8 cellular contexts compared by ENCODE assay signal in genomic region chr11:64269380-64270234, GRCh38. TPM values are rescaled to one million over a fixed set of nuclear protein-coding genes. Genes with fewer than 3 reads are reported as not detected.
DNase-seq lines count a peak whose midpoint lies in the region; ATAC-seq and TF ChIP-seq lines count a peak whose summit lies in the region.

No MANE protein-coding gene starts in this region.

- no peaks in the 10 kb centered on the region for H3K36me3 ChIP-seq in GM23338 (ENCODE audit: insufficient read depth)
- H3K36me3 ChIP-seq in fibroblast of lung (ENCODE audit: control insufficient read depth, insufficient read depth, low read length): peaks cover 14% of the 10 kb centered on the region
- H3K36me3 ChIP-seq in naive thymus-derived CD4-positive, alpha-beta T cell (ENCODE audit: control insufficient read depth in 2 of 3, insufficient read depth in 3 of 3, low read length in 3 of 3): peaks cover 0 to 7% (median 0%) of the 10 kb centered on the region in 3 experiments

- H3K27ac ChIP-seq in GM23338 (ENCODE audit: low read depth): peak overlapping the region; percentile 95
- H3K27ac ChIP-seq in fibroblast of lung (ENCODE audit: insufficient read depth, low read length): peak overlapping the region; percentile 92
- peak overlapping the region; percentile 95 for H3K27ac ChIP-seq in naive thymus-derived CD4-positive, alpha-beta T cell (ENCODE audit: low read depth, low read length)

- H3K4me1 ChIP-seq in GM23338 (ENCODE audit: insufficient read depth) (peaks cover 11% of the 10 kb centered on the region; the same call in 1 of the 2 replicates), fibroblast of lung (ENCODE audit: control insufficient read depth, extremely low read depth, insufficient read depth, low read length) (peaks cover 24% of the 10 kb centered on the region)
- peaks cover 8 to 10% of the 10 kb centered on the region in 2 donors for H3K4me1 ChIP-seq in naive thymus-derived CD4-positive, alpha-beta T cell (ENCODE audit: control insufficient read depth in 2 of 2, insufficient read depth in 2 of 2, low read length in 2 of 2)

- intact Hi-C loops in naive thymus-derived CD4-positive, alpha-beta T cell (cut with micrococcal nuclease): loop anchor here (1.0 to 2.0 kb wide), 15 partner anchors 16 to 599 kb away; partner anchors contain the start of genes CCDC88B (in 2 of the 2), DNAJC4 (in 2 of the 2), ESRRA (in 2 of the 2) and FKBP2 (in 2 of the 2)

- H3K9me2 ChIP-seq in GM23338 (ENCODE audit: insufficient read depth): no peaks in the 10 kb centered on the region

- H2AFZ ChIP-seq in GM23338 (no peak overlapping the region), fibroblast of lung (ENCODE audit: low read length) (no peak overlapping the region)

- H3K4me3 ChIP-seq in GM23338: peak overlapping the region; percentile 80
- H3K4me3 ChIP-seq in fibroblast of lung (replicated peaks in 1 of 4; ENCODE audit: control extremely low read depth in 1 of 4, insufficient read depth in 1 of 4, low read depth in 3 of 4, low read length in 4 of 4): peak overlapping the region; percentile 57 to 82 (median 75)
- peak overlapping the region; percentile 91 for H3K4me3 ChIP-seq in naive thymus-derived CD4-positive, alpha-beta T cell (ENCODE audit: low read length)

- CTCF ChIA-PET in naive thymus-derived CD4-positive, alpha-beta T cell (lab: Charles Lee): interaction anchor here (0.5 to 5.8 kb wide), 10 partner anchors 12 to 69 kb away, joined by 3 to 66 read pairs (median 4); partner anchors contain the start of genes FERMT3, PLCB3, PRDX5 and TRMT112

- POLR2A ChIA-PET in naive thymus-derived CD4-positive, alpha-beta T cell (lab: Charles Lee): interaction anchor here (0.6 to 7.0 kb wide), 19 partner anchors 13 to 1229 kb away, joined by 3 to 154 read pairs (median 5); partner anchors contain the start of genes BAD, CATSPERZ, CCDC88B and ESRRA

- peak overlapping the region; percentile 99 for H3K27ac Mint-ChIP-seq in GM23338
- peak overlapping the region; percentile 94 to 99 (median 99) for H3K27ac Mint-ChIP-seq in naive thymus-derived CD4-positive, alpha-beta T cell
- H3K27ac Mint-ChIP-seq in stimulated activated memory B cell treated with anti-CD40 and anti-IgM and Interleukin-4, amounts not matched to agents 10 μg/mL and 1 μg/mL and 100 μg/mL, for 72 hours: peak overlapping the region; percentile 93

- TF ChIP-seq CTCF in GM23338 (conservative IDR thresholded peaks at IDR 0.05; ENCODE audit: low read depth in 2 of 2) (peak in 1 of 2 experiments; percentile 3; a peak in 1 of 4 replicates), fibroblast of lung (conservative IDR thresholded peaks at IDR 0.05 in 1 of 2, IDR thresholded peaks at IDR 0.05 in 1 of 2; ENCODE audit: low read depth in 1 of 2, low read length in 2 of 2) (no peak)

- DNase-seq in EH (ENCODE audit: low read depth) (peak; percentile 100), GM23338 (ENCODE audit: low spot score) (peak; percentile 100), Kasumi-1 (lab: John Stamatoyannopoulos, UW) (peak; percentile 99), RKO (ENCODE audit: low spot score) (peak; percentile 99), fibroblast of lung (ENCODE audit: low read depth in 2 of 2) (peak; percentile 100)
- peak; percentile 95 to 97 for DNase-seq in activated T-helper 1 cell treated with anti-CD3 and anti-CD28 coated beads, Interleukin-2, amount 50 U/mL, for 16 hours (ENCODE audit: low read depth in 1 of 2, low spot score in 1 of 2)
- peak; percentile 89 to 98 (median 98) for DNase-seq in naive thymus-derived CD4-positive, alpha-beta T cell

- H4K20me1 ChIP-seq in GM23338 (replicated peaks; ENCODE audit: insufficient read depth) (no peaks in the 10 kb centered on the region), fibroblast of lung (ENCODE audit: control insufficient read depth, extremely low read depth, insufficient read depth, low read length) (no peaks in the 10 kb centered on the region)

- H3K27me3 Mint-ChIP-seq in GM23338 (ENCODE audit: insufficient read depth, low read depth, poor library complexity): peaks cover 23% of the 10 kb centered on the region
- H3K27me3 Mint-ChIP-seq in naive thymus-derived CD4-positive, alpha-beta T cell: no peaks in the 10 kb centered on the region
- no peaks in the 10 kb centered on the region for H3K27me3 Mint-ChIP-seq in stimulated activated memory B cell treated with anti-CD40 and anti-IgM and Interleukin-4, amounts not matched to agents 10 μg/mL and 1 μg/mL and 100 μg/mL, for 72 hours

- no peaks in the 10 kb centered on the region for H3K27me3 ChIP-seq in GM23338 (ENCODE audit: insufficient read depth)
- no peaks in the 10 kb centered on the region for H3K27me3 ChIP-seq in fibroblast of lung (ENCODE audit: control insufficient read depth, insufficient read depth, low read length)
- H3K27me3 ChIP-seq in naive thymus-derived CD4-positive, alpha-beta T cell (ENCODE audit: control insufficient read depth in 2 of 2, insufficient read depth in 2 of 2, low read length in 2 of 2): no peaks in the 10 kb centered on the region

- H3F3A ChIP-seq in GM23338 (replicated peaks; ENCODE audit: low read depth): peaks cover 29% of the 10 kb centered on the region

- ATAC-seq in GM23338: peak; percentile 81
- peak; percentile 82 for ATAC-seq in naive thymus-derived CD4-positive, alpha-beta T cell
- ATAC-seq in stimulated activated memory B cell treated with anti-CD40 and anti-IgM and Interleukin-4, amounts not matched to agents 10 μg/mL and 1 μg/mL and 100 μg/mL, for 72 hours: peak; percentile 89

- no peaks in the 10 kb centered on the region for H3K9me3 ChIP-seq in fibroblast of lung (ENCODE audit: control insufficient read depth, insufficient read depth, low read depth, low read length)
- H3K9me3 ChIP-seq in naive thymus-derived CD4-positive, alpha-beta T cell (ENCODE audit: control insufficient read depth in 2 of 3, low read length in 3 of 3): no peaks in the 10 kb centered on the region

- H3K4me2 ChIP-seq in GM23338: peak overlapping the region; percentile 97
- peak overlapping the region; percentile 96 for H3K4me2 ChIP-seq in fibroblast of lung (ENCODE audit: extremely low read depth, insufficient read depth, low read length)

- peaks cover 3% of the 10 kb centered on the region; the same call in 2 of the 3 replicates for H3K9me3 Mint-ChIP-seq in GM23338
- H3K9me3 Mint-ChIP-seq in naive thymus-derived CD4-positive, alpha-beta T cell: peaks cover 0 to 15% (median 0%) of the 10 kb centered on the region in 11 donors
- no peaks in the 10 kb centered on the region for H3K9me3 Mint-ChIP-seq in stimulated activated memory B cell treated with anti-CD40 and anti-IgM and Interleukin-4, amounts not matched to agents 10 μg/mL and 1 μg/mL and 100 μg/mL, for 72 hours

- peak overlapping the region; percentile 75 for H3K9ac ChIP-seq in fibroblast of lung (ENCODE audit: insufficient read depth, low read length)

- H3K79me2 ChIP-seq in GM23338 (replicated peaks; ENCODE audit: insufficient read depth) (no peaks in the 10 kb centered on the region), fibroblast of lung (ENCODE audit: control insufficient read depth, insufficient read depth, low read length) (peaks cover 2% of the 10 kb centered on the region)

- peak overlapping the region; percentile 94 for H3K4me3 Mint-ChIP-seq in GM23338
- peak overlapping the region; percentile 95 to 100 (median 98) for H3K4me3 Mint-ChIP-seq in naive thymus-derived CD4-positive, alpha-beta T cell
- peak overlapping the region; percentile 97 for H3K4me3 Mint-ChIP-seq in stimulated activated memory B cell treated with anti-CD40 and anti-IgM and Interleukin-4, amounts not matched to agents 10 μg/mL and 1 μg/mL and 100 μg/mL, for 72 hours

- peaks cover 26% of the 10 kb centered on the region for H3K36me3 Mint-ChIP-seq in GM23338 (ENCODE audit: low read depth)
- H3K36me3 Mint-ChIP-seq in naive thymus-derived CD4-positive, alpha-beta T cell: peaks cover 0 to 6% (median 0%) of the 10 kb centered on the region in 5 donors
- H3K36me3 Mint-ChIP-seq in stimulated activated memory B cell treated with anti-CD40 and anti-IgM and Interleukin-4, amounts not matched to agents 10 μg/mL and 1 μg/mL and 100 μg/mL, for 72 hours: no peaks in the 10 kb centered on the region

- H3K4me1 Mint-ChIP-seq in GM23338: peaks cover 24% of the 10 kb centered on the region
- peaks cover 8 to 29% (median 24%) of the 10 kb centered on the region in 7 donors for H3K4me1 Mint-ChIP-seq in naive thymus-derived CD4-positive, alpha-beta T cell
- H3K4me1 Mint-ChIP-seq in stimulated activated memory B cell treated with anti-CD40 and anti-IgM and Interleukin-4, amounts not matched to agents 10 μg/mL and 1 μg/mL and 100 μg/mL, for 72 hours: peaks cover 34% of the 10 kb centered on the region

RNA-seq across cellular contexts. Expression of gene BAD, which starts 14.9 kb away (rescaled TPM):
- 45.8 and 46.4 TPM in 2 replicates for total RNA-seq in GM23338 (2014; rRNA removed; shearing (Covaris generic))
- polyA plus RNA-seq in GM23338 (2016; fragmentation: Nextera tagmentation; extraction: Ambion mirVana) (45.5 and 46.3 TPM in 2 replicates), fibroblast of lung (31.6 and 35.7 TPM in 2 replicates)
- 68.6 and 79.9 TPM in 2 replicates for total RNA-seq in fibroblast of lung
- polyA plus RNA-seq in fibroblast of lung (2012): 69.9 and 76.8 TPM in 2 replicates
- 31.6 and 33.8 TPM in 2 replicates for polyA minus RNA-seq in fibroblast of lung (ENCODE audit: low replicate concordance)
- total RNA-seq in naive thymus-derived CD4-positive, alpha-beta T cell: 10 to 100 TPM; 17.5 to 41.1 (median 22.7) TPM
- polyA plus RNA-seq in naive thymus-derived CD4-positive, alpha-beta T cell: 10 to 100 TPM; 40.3 TPM

RNA-seq across cellular contexts. Expression of gene GPR137, which starts 16.0 kb away (rescaled TPM):
- 32.5 and 35.6 TPM in 2 replicates for total RNA-seq in GM23338 (2014; rRNA removed; shearing (Covaris generic))
- polyA plus RNA-seq in GM23338 (2016; fragmentation: Nextera tagmentation; extraction: Ambion mirVana) (16.3 and 17.7 TPM in 2 replicates), fibroblast of lung (10.7 and 11.6 TPM in 2 replicates)
- 8.2 and 10.9 TPM in 2 replicates for total RNA-seq in fibroblast of lung
- 28.4 and 30.0 TPM in 2 replicates for polyA plus RNA-seq in fibroblast of lung (2012)
- 96.4 and 99.0 TPM in 2 replicates for polyA minus RNA-seq in fibroblast of lung (ENCODE audit: low replicate concordance)
- total RNA-seq in naive thymus-derived CD4-positive, alpha-beta T cell: 10 to 100 TPM; 25.2 to 45.9 (median 34.3) TPM
- polyA plus RNA-seq in naive thymus-derived CD4-positive, alpha-beta T cell: 1 to 10 TPM; 4.9 to 5.4 TPM

RNA-seq across cellular contexts. Expression of gene PLCB3, which starts 18.3 kb away (rescaled TPM):
- 89.8 and 103 TPM in 2 replicates for total RNA-seq in GM23338 (2014; rRNA removed; shearing (Covaris generic))
- 28.1 and 30.9 TPM in 2 replicates for polyA plus RNA-seq in GM23338 (2016; fragmentation: Nextera tagmentation; extraction: Ambion mirVana)
- total RNA-seq in fibroblast of lung: 34.2 and 37.2 TPM in 2 replicates
- 17.2 and 20.6 TPM in 2 replicates for polyA plus RNA-seq in fibroblast of lung
- 23.7 and 27.9 TPM in 2 replicates for polyA plus RNA-seq in fibroblast of lung (2012)
- 47.7 and 56.8 TPM in 2 replicates for polyA minus RNA-seq in fibroblast of lung (ENCODE audit: low replicate concordance)
- total RNA-seq in naive thymus-derived CD4-positive, alpha-beta T cell: 10 to 100 TPM in 2 of 5 experiments, 1 to 10 TPM in 3; 3.3 to 12.1 (median 8.1) TPM
- under 1 TPM; 0.19 to 0.81 TPM for polyA plus RNA-seq in naive thymus-derived CD4-positive, alpha-beta T cell

RNA-seq across cellular contexts. Expression of gene KCNK4, which starts 21.5 kb away (rescaled TPM):
- total RNA-seq in GM23338 (2014; rRNA removed; shearing (Covaris generic)): 1.0 TPM in 1 of 2 replicates, not detected in the other
- polyA plus RNA-seq in GM23338 (2016; fragmentation: Nextera tagmentation; extraction: Ambion mirVana): not detected in 2 replicates
- under 0.01 TPM in 1 of 2 replicates, not detected in the other for total RNA-seq in fibroblast of lung
- not detected in 2 replicates for polyA plus RNA-seq in fibroblast of lung
- polyA plus RNA-seq in fibroblast of lung (2012): not detected in 2 replicates
- not detected in 2 replicates for polyA minus RNA-seq in fibroblast of lung (ENCODE audit: low replicate concordance)
- under 1 TPM in 1 of 5 experiments, not detected in 4; 0.42 TPM for total RNA-seq in naive thymus-derived CD4-positive, alpha-beta T cell
- polyA plus RNA-seq in naive thymus-derived CD4-positive, alpha-beta T cell: not detected

RNA-seq across cellular contexts. Expression of gene PPP1R14B, which starts 22.9 kb away (rescaled TPM):
- total RNA-seq in GM23338 (2014; rRNA removed; shearing (Covaris generic)): 283 and 315 TPM in 2 replicates
- polyA plus RNA-seq in GM23338 (2016; fragmentation: Nextera tagmentation; extraction: Ambion mirVana) (250 and 418 TPM in 2 replicates), fibroblast of lung (107 and 199 TPM in 2 replicates)
- total RNA-seq in fibroblast of lung: 121 and 122 TPM in 2 replicates
- polyA plus RNA-seq in fibroblast of lung (2012): 196 and 388 TPM in 2 replicates
- polyA minus RNA-seq in fibroblast of lung (ENCODE audit: low replicate concordance): 104 and 218 TPM in 2 replicates
- total RNA-seq in naive thymus-derived CD4-positive, alpha-beta T cell: 100 to 1,000 TPM in 1 of 5 experiments, 10 to 100 TPM in 4; 20.1 to 116 (median 26.0) TPM
- 10 to 100 TPM; 23.9 to 29.5 TPM for polyA plus RNA-seq in naive thymus-derived CD4-positive, alpha-beta T cell

Comparison
In these comparisons a context has a peak if more than half of its experiments do, and no peak if none do; other contexts are left out.
1. Peak in every context shown above with its lines: DNase-seq, ATAC-seq, H3K4me3 ChIP-seq and H3K27ac ChIP-seq.